19 cellular contexts compared by ENCODE assay signal in the genomic region with DNA sequence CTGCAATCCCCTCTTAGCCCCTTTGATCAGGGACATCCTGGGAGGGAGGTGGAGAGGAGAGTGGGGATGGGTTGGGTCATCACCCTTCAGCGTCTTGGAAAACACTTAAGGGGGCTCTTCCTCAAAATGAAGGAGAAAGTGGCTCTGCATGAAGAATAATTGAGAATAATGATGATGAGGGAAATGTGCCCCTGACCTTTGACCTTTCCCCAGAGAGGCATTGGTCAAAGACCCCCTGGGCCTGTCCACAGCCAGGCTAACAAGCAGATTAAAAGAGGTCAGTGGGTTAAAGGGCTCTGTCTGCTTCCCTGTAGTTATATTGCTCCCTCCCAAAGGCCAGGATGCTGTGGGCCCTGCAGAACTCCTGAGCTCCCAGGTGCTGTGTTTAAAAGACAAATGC.
"Had no signal": no experiment of that assay in that cellular context is flagged by ENCODE, and none has a peak within 500 bp of the region (broad histone marks: within the 10 kb centered on the region; RNA-seq: fewer than 3 reads in every experiment).

No MANE protein-coding gene starts in this region.

- H3K27me3 ChIP-seq: MG63 had no signal

- DNase-seq: Karpas-422, KG1, MG63, NCI-H1092, NCI-H1105 treated with DMSO at 0.1 percent for 48 hours, NCI-H1417 treated with DMSO at 0.1 percent for 48 hours, NCI-H146, NCI-H1694 treated with DMSO at 0.1 percent for 48 hours, NCI-H1930, NCI-H2081, NCI-H2107, NCI-H2227 treated with DMSO at 0.1 percent for 48 hours, NCI-H524, NCI-H526 treated with DMSO at 0.1 percent for 48 hours, NCI-H748 treated with DMSO at 0.1 percent for 48 hours, SHP77, SK-N-SH, SW 1271 had no signal

- H3K4me3 ChIP-seq: MG63 had no signal

- H3K9me3 ChIP-seq: MG63, SK-N-SH had no signal

- H3K9ac ChIP-seq: SK-N-SH had no signal

- H3K4me2 ChIP-seq: SK-N-SH had no signal

- H3K27ac ChIP-seq: RWPE1 had no signal
